Comparison of ENCODE assay signal across 5 cellular contexts in genomic region chr21:43153601-43154000, GRCh38. TPM values are rescaled to one million over a fixed set of nuclear protein-coding genes. Genes with fewer than 3 reads are reported as not detected.
"Had no signal": no experiment of that assay in that cellular context is flagged by ENCODE, and none has a peak within 500 bp of the region (broad histone marks: within the 10 kb centered on the region; RNA-seq: fewer than 3 reads in every experiment).

No MANE protein-coding gene starts in this region.

RNA-seq across cellular contexts. Expression of gene CRYAA, which starts 15.2 kb away (rescaled TPM):
- total RNA-seq: H4, H7, HFFc6, HT-29, IMR-90 had no signal
- polyA plus RNA-seq: IMR-90 had no signal
